1 cellular context compared by ENCODE assay signal in genomic region chr16:60142991-60143705, GRCh38.
TF ChIP-seq lines count a peak whose summit lies in the region.

No MANE protein-coding gene starts in this region.

TF ChIP-seq in neural cell, 6 proteins besides CTCF, POLR2A, EP300 and RAD21:
- TF ChIP-seq, protein P1, sequence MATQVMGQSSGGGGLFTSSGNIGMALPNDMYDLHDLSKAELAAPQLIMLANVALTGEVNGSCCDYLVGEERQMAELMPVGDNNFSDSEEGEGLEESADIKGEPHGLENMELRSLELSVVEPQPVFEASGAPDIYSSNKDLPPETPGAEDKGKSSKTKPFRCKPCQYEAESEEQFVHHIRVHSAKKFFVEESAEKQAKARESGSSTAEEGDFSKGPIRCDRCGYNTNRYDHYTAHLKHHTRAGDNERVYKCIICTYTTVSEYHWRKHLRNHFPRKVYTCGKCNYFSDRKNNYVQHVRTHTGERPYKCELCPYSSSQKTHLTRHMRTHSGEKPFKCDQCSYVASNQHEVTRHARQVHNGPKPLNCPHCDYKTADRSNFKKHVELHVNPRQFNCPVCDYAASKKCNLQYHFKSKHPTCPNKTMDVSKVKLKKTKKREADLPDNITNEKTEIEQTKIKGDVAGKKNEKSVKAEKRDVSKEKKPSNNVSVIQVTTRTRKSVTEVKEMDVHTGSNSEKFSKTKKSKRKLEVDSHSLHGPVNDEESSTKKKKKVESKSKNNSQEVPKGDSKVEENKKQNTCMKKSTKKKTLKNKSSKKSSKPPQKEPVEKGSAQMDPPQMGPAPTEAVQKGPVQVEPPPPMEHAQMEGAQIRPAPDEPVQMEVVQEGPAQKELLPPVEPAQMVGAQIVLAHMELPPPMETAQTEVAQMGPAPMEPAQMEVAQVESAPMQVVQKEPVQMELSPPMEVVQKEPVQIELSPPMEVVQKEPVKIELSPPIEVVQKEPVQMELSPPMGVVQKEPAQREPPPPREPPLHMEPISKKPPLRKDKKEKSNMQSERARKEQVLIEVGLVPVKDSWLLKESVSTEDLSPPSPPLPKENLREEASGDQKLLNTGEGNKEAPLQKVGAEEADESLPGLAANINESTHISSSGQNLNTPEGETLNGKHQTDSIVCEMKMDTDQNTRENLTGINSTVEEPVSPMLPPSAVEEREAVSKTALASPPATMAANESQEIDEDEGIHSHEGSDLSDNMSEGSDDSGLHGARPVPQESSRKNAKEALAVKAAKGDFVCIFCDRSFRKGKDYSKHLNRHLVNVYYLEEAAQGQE (IDR thresholded peaks at IDR 0.05; ENCODE audit: borderline replicate concordance): no peak
- TF ChIP-seq POLR2AphosphoS5 (IDR thresholded peaks at IDR 0.05) (peak; percentile 70), SMC3 (conservative IDR thresholded peaks at IDR 0.05; ENCODE audit: poor library complexity) (no peak), MXI1 (conservative IDR thresholded peaks at IDR 0.05; ENCODE audit: poor library complexity, severe bottlenecking) (no peak)
